Comparison of ENCODE assay signal across 8 cellular contexts in genomic region chr15:31346367-31347066, GRCh38. TPM values are rescaled to one million over a fixed set of nuclear protein-coding genes. Genes with fewer than 3 reads are reported as not detected.
DNase-seq lines count a peak whose midpoint lies in the region; ATAC-seq, FAIRE-seq and TF ChIP-seq lines count a peak whose summit lies in the region.

No MANE protein-coding gene starts in this region.

- FAIRE-seq in HepG2 (lab: Jason Lieb, UNC), result no peak

- peak overlapping the region in 1 of 2 donors; percentile 24 for H3K9ac ChIP-seq in liver (ENCODE audit: low read depth in 1 of 2, low read length in 2 of 2)
- no peak overlapping the region for H3K9ac ChIP-seq in HepG2 (ENCODE audit: insufficient read depth, low read depth, low read length)

- no peak overlapping the region for H3K4me3 ChIP-seq in liver (ENCODE audit: low read depth in 1 of 3, low read length in 3 of 3)
- no peak overlapping the region for H3K4me3 ChIP-seq in HepG2 (replicated peaks in 1 of 3; ENCODE audit: insufficient read depth in 1 of 3, low read depth in 2 of 3, low read length in 3 of 3)
- H3K4me3 ChIP-seq in effector memory CD4-positive, alpha-beta T cell (ENCODE audit: insufficient read depth, low read depth, low read length, poor library complexity, severe bottlenecking), result peak overlapping the region; percentile 39
- no peak overlapping the region for H3K4me3 ChIP-seq in vagina

- intact Hi-C loops in HepG2 (cut with micrococcal nuclease; ENCODE audit: unreplicated experiment) (no loop called here), vagina (cut with DNase I) (no loop called here)

- TF ChIP-seq CTCF in liver (IDR thresholded peaks at IDR 0.05; ENCODE audit: low read depth, low read length, missing input control) (no peak), HepG2 (CRISPR knock-in tag; IDR thresholded peaks at IDR 0.05) (no peak), vagina (IDR thresholded peaks at IDR 0.05) (no peak)

- 77% methylated on average over 14 of the region's 14 CpGs for WGBS in liver
- 96% methylated on average over 13 of the region's 14 CpGs for WGBS in HepG2 (ENCODE audit: low lambda C conversion rate)

- CTCF ChIA-PET in HepG2 (lab: Yijun Ruan, JAX; ENCODE audit: low intra/inter-chr PET ratio, low total read pairs), result no interaction called here

- POLR2A ChIA-PET in HepG2 (lab: Yijun Ruan, JAX), result no interaction called here

- no peak for TF ChIP-seq EP300 in HepG2 (IDR thresholded peaks at IDR 0.05; ENCODE audit: low read depth in 2 of 2, low read length in 2 of 2)
- no peak for TF ChIP-seq EP300 in HepG2 (CRISPR knock-in tag; IDR thresholded peaks at IDR 0.05; ENCODE audit: borderline replicate concordance)

- in situ Hi-C loops in HepG2 (cut with HindIII; ENCODE audit: extremely low pct_ligation_motif_present, low pct_unique_long_range_greater_than_20kb), result no loop called here

- ATAC-seq in HepG2 (no peak), HG03175 (IDR thresholded peaks at IDR 0.05; ENCODE audit: unreplicated experiment) (peak; percentile 54)

- H3K27me3 ChIP-seq in liver (ENCODE audit: control insufficient read depth in 4 of 4, insufficient read depth in 4 of 4, low read length in 3 of 4) (no peaks in the 10 kb centered on the region), HepG2 (ENCODE audit: control insufficient read depth in 1 of 2, insufficient read depth in 2 of 2, low read length in 2 of 2) (no peaks in the 10 kb centered on the region), vagina (no peaks in the 10 kb centered on the region)
- no peaks in the 10 kb centered on the region for H3K27me3 ChIP-seq in effector memory CD4-positive, alpha-beta T cell (replicated peaks; ENCODE audit: control insufficient read depth, insufficient read depth, low read length, poor library complexity, severe bottlenecking)

- BruUV-seq in HepG2 (replicated peaks; lab: Mats Ljungman, UMichigan), result no TSS peak

- H3K27ac ChIP-seq in liver (ENCODE audit: low read depth in 1 of 2, low read length in 2 of 2) (peak overlapping the region; percentile 52 to 62), HepG2 (ENCODE audit: extremely low read length, insufficient read depth, low read length) (no peak overlapping the region), vagina (peak overlapping the region; percentile 10)
- peak overlapping the region; percentile 79 for H3K27ac ChIP-seq in effector memory CD4-positive, alpha-beta T cell (ENCODE audit: insufficient read depth, low read length, poor library complexity, severe bottlenecking)

- H4K20me1 ChIP-seq in HepG2 (ENCODE audit: insufficient read depth, low read length), result peaks cover 16% of the 10 kb centered on the region; the same call in 1 of the 2 replicates

- TF ChIP-seq RAD21 in liver (IDR thresholded peaks at IDR 0.05) (no peak), HepG2 (CRISPR knock-in tag; IDR thresholded peaks at IDR 0.05) (no peak)

- H3K9me3 ChIP-seq in liver (ENCODE audit: control insufficient read depth in 4 of 4, low read length in 3 of 4) (no peaks in the 10 kb centered on the region), HepG2 (ENCODE audit: low read length) (no peaks in the 10 kb centered on the region), vagina (no peaks in the 10 kb centered on the region)
- no peaks in the 10 kb centered on the region for H3K9me3 ChIP-seq in effector memory CD4-positive, alpha-beta T cell (ENCODE audit: control insufficient read depth, low read length)

- DNase-seq in HepG2 (ENCODE audit: low spot score), result no peak
- DNase-seq in effector memory CD4-positive, alpha-beta T cell, result no peak
- no peak for DNase-seq in vagina (ENCODE audit: extremely low spot score in 2 of 2)
- no peak for DNase-seq in DMS53 (lab: John Stamatoyannopoulos, UW)
- DNase-seq in DMS 273 (lab: John Stamatoyannopoulos, UW; ENCODE audit: unreplicated experiment), result no peak
- no peak for DNase-seq in mucosa of gallbladder (ENCODE audit: low spot score)

- H3K4me2 ChIP-seq in HepG2 (ENCODE audit: low read depth, low read length), result no peak overlapping the region

- TF ChIP-seq POLR2A in HepG2 (IDR thresholded peaks at IDR 0.05; ENCODE audit: insufficient read depth in 1 of 2, low read depth in 2 of 2, low read length in 2 of 2) (no peak), vagina (IDR thresholded peaks at IDR 0.05) (no peak)

- no peak overlapping the region for H2AFZ ChIP-seq in HepG2 (ENCODE audit: low read length)

- H3K4me1 ChIP-seq in liver (ENCODE audit: control insufficient read depth in 4 of 4, insufficient read depth in 4 of 4, low read length in 3 of 4) (peaks cover 31 to 75% (median 60%) of the 10 kb centered on the region in 4 donors), HepG2 (ENCODE audit: insufficient read depth, low read length) (peaks cover 15% of the 10 kb centered on the region), vagina (peaks cover 99% of the 10 kb centered on the region)
- peaks cover 96% of the 10 kb centered on the region for H3K4me1 ChIP-seq in effector memory CD4-positive, alpha-beta T cell (ENCODE audit: control insufficient read depth, insufficient read depth, low read length, poor library complexity, severe bottlenecking)

- H3K36me3 ChIP-seq in liver (ENCODE audit: control insufficient read depth in 4 of 4, insufficient read depth in 3 of 4, low read depth in 1 of 4, low read length in 3 of 4) (peaks cover 0 to 2% (median 0%) of the 10 kb centered on the region in 4 donors), HepG2 (replicated peaks in 1 of 2; ENCODE audit: control insufficient read depth in 1 of 2, insufficient read depth in 2 of 2, low read length in 2 of 2) (peaks cover 3 to 6% of the 10 kb centered on the region in 2 experiments; a peak in 3 of 5 replicates), vagina (peaks cover 0 to 7% of the 10 kb centered on the region in 2 donors)
- H3K36me3 ChIP-seq in effector memory CD4-positive, alpha-beta T cell (ENCODE audit: control insufficient read depth, insufficient read depth, low read length), result peaks cover 7% of the 10 kb centered on the region

- H3K79me2 ChIP-seq in HepG2 (ENCODE audit: insufficient read depth, low read length), result peaks cover 28% of the 10 kb centered on the region

TF ChIP-seq in liver, 16 proteins besides CTCF, POLR2A, EP300 and RAD21 (continues in another document):
- TF ChIP-seq EGR1 (IDR thresholded peaks at IDR 0.05; ENCODE audit: low read depth in 2 of 2) (no peak), ZBTB33 (IDR thresholded peaks at IDR 0.05) (no peak)

TF ChIP-seq in HepG2, 621 proteins besides CTCF, POLR2A, EP300 and RAD21:
- TF ChIP-seq PITX1 (CRISPR knock-in tag; IDR thresholded peaks at IDR 0.05) (no peak), MIXL1 (CRISPR knock-in tag; IDR thresholded peaks at IDR 0.05) (no peak), ZNF7 (CRISPR knock-in tag; IDR thresholded peaks at IDR 0.05) (no peak), AGO1 (IDR thresholded peaks at IDR 0.05; ENCODE audit: low read depth, low read length, poor library complexity, severe bottlenecking) (no peak)

RNA-seq across cellular contexts. Expression of gene KLF13, which starts 19.9 kb away (rescaled TPM):
- 10 to 100 TPM; 64.6 to 77.1 TPM for total RNA-seq in liver
- polyA plus RNA-seq in liver, result 10 to 100 TPM; 17.4 to 50.5 TPM
- total RNA-seq in HepG2 (2016; rRNA removed; fragmentation: Illumina TruSeq; extraction: Trizol), result 25.1 and 27.8 TPM in 2 replicates
- 1.4 and 2.8 TPM in 2 replicates for total RNA-seq in HepG2 (2016; cell fraction: cytosol; rRNA removed; fragmentation: Illumina TruSeq; extraction: Trizol; ENCODE audit: low read depth)
- 21.2 and 24.1 TPM in 2 replicates for total RNA-seq in HepG2 (2016; cell fraction: insoluble cytoplasmic fraction; rRNA removed; fragmentation: Illumina TruSeq; extraction: Trizol)
- total RNA-seq in HepG2 (2016; cell fraction: membrane; rRNA removed; fragmentation: Illumina TruSeq; extraction: Trizol), result 6.8 and 8.3 TPM in 2 replicates
- total RNA-seq in HepG2 (2016; cell fraction: nucleus; rRNA removed; fragmentation: Illumina TruSeq; extraction: Trizol), result 13.1 and 18.9 TPM in 2 replicates
- 16.8 and 18.8 TPM in 2 replicates for polyA plus RNA-seq in HepG2 (2011; rRNA removed)
- polyA plus RNA-seq in HepG2 (2011; cell fraction: cytosol; rRNA removed), result 9.1 and 11.1 TPM in 2 replicates
- polyA plus RNA-seq in HepG2 (2011; cell fraction: nucleus; rRNA removed), result 12.3 and 14.2 TPM in 2 replicates
- 22.0 and 24.4 TPM in 2 replicates for polyA plus RNA-seq in HepG2 (2012)
- 1.1 and 2.1 TPM in 2 replicates for polyA plus RNA-seq in HepG2 (2016; cell fraction: cytosol; fragmentation: Illumina TruSeq; extraction: Trizol; ENCODE audit: low read depth)
- polyA plus RNA-seq in HepG2 (2016; cell fraction: insoluble cytoplasmic fraction; fragmentation: Illumina TruSeq; extraction: Trizol; ENCODE audit: low read depth), result 31.2 and 34.3 TPM in 2 replicates
- 5.5 and 7.5 TPM in 2 replicates for polyA plus RNA-seq in HepG2 (2016; cell fraction: membrane; fragmentation: Illumina TruSeq; extraction: Trizol; ENCODE audit: low read depth)
- polyA plus RNA-seq in HepG2 (2016; cell fraction: nucleus; fragmentation: Illumina TruSeq; extraction: Trizol; ENCODE audit: insufficient read depth, low read depth), result 30.0 and 34.4 TPM in 2 replicates
- polyA minus RNA-seq in HepG2 (2011; rRNA and poly(A)+ RNA removed; ENCODE audit: low replicate concordance), result 23.8 and 65.8 TPM in 2 replicates
- 12.2 and 13.9 TPM in 2 replicates for polyA minus RNA-seq in HepG2 (2011; cell fraction: cytosol; rRNA and poly(A)+ RNA removed)
- polyA minus RNA-seq in HepG2 (2011; cell fraction: nucleus; rRNA and poly(A)+ RNA removed), result 6.3 and 8.8 TPM in 2 replicates
- 30.9 TPM for total RNA-seq in vagina
- 86.0 TPM for total RNA-seq in mucosa of gallbladder
